ENCODE assay signal across 9 cellular contexts in the genomic region with DNA sequence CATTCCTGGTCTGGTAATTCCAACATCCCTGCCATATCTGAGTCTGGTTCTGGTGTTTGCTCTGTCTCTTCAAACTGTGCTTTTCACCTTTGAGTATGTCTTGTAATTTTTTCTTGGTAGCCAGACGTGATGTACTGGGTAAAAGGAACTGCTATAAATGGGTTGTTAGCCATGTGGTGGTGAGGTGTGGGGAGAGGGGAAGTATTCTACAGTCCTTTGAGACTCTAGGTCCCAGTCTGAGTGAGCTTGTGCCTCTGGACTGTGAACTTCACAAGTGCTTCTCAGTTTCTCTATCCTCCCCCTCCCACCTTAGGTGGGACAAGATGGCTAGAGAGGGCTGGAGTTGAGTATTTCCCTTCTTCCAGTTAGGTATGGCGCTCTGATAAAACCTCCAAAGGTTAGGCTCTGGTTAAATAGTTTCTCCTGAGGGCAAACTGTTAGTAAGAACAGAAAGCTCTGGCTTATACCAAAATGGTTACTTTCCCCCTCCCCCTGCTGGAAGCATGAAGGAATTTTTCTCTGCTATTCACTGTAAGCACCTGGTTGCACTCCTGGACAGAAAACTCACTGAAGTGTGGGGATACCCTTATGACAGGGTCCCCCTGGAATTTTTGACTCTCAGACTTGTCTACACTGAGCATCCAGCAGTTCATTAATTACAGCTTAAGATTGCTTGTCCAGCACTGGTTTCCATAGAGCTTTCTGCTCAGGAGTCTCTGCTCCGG.
DNase-seq lines count a peak whose midpoint lies in the region; ATAC-seq and TF ChIP-seq lines count a peak whose summit lies in the region.
"Had no signal": no experiment of that assay in that cellular context is flagged by ENCODE, and none has a peak within 500 bp of the region (broad histone marks: within the 10 kb centered on the region; RNA-seq: fewer than 3 reads in every experiment).

No MANE protein-coding gene starts in this region.

- H3K27ac Mint-ChIP-seq in immature natural killer cell: peak overlapping the region; percentile 46 to 84 (median 74)

- in situ Hi-C loops in Panc1 (cut with HindIII; ENCODE audit: low pct_unique_long_range_greater_than_20kb, low sequenced_read_pairs): no loop called here

- POLR2A ChIA-PET in AG04450 (lab: Yijun Ruan, JAX) (no interaction called here), Panc1 (lab: Charles Lee) (no interaction called here)

- no peak for ATAC-seq in Panc1
- no peak for ATAC-seq in HG02884 (IDR thresholded peaks at IDR 0.05; ENCODE audit: unreplicated experiment)

- TF ChIP-seq EP300 in stomach (IDR thresholded peaks at IDR 0.05): no peak

- H3K4me1 Mint-ChIP-seq in immature natural killer cell: peaks cover 55 to 56% of the 10 kb centered on the region in 2 donors

- peak; percentile 36 for TF ChIP-seq CTCF in AG04450 (IDR thresholded peaks at IDR 0.05; ENCODE audit: low read depth, low read length)
- 0 out of 2 replicates have a peak, but pooled peaks have one; percentile 26 for TF ChIP-seq CTCF in GM12875 (IDR thresholded peaks at IDR 0.05; ENCODE audit: borderline replicate concordance, insufficient read depth, low read depth, low read length)
- no peak; the same call in 1 of the 2 replicates for TF ChIP-seq CTCF in Panc1 (IDR thresholded peaks at IDR 0.05)
- peak in 2 of 7 experiments; percentile 10 to 13 for TF ChIP-seq CTCF in stomach (IDR thresholded peaks at IDR 0.05)

- H3K36me3 ChIP-seq in Panc1 (ENCODE audit: control insufficient read depth, insufficient read depth, low read length) (no peaks in the 10 kb centered on the region), stomach (no peaks in the 10 kb centered on the region), MG63 (no peaks in the 10 kb centered on the region)

- no peaks in the 10 kb centered on the region; the same call in 1 of the 2 replicates for H3K4me1 ChIP-seq in Panc1 (ENCODE audit: control insufficient read depth, insufficient read depth, low read length)
- H3K4me1 ChIP-seq in stomach: peaks cover 0 to 7% (median 0%) of the 10 kb centered on the region in 4 donors

- H3K9me3 ChIP-seq in AG04450 (ENCODE audit: control insufficient read depth, insufficient read depth, low read length) (no peaks in the 10 kb centered on the region; the same call in 1 of the 2 replicates), Panc1 (ENCODE audit: control insufficient read depth, insufficient read depth, low read depth, low read length) (no peaks in the 10 kb centered on the region), stomach (no peaks in the 10 kb centered on the region), MG63 (no peaks in the 10 kb centered on the region; the same call in 1 of the 2 replicates)

- H3K27me3 Mint-ChIP-seq in immature natural killer cell (ENCODE audit: low read depth in 3 of 3): peaks cover 0 to 6% (median 5%) of the 10 kb centered on the region in 3 donors

- DNase-seq in AG04450 (ENCODE audit: low read depth, low spot score) (no peak), Panc1 (ENCODE audit: low read depth, low spot score) (no peak), immature natural killer cell (peak in 1 of 3 donors; percentile 23), stomach (no peak), MG63 (no peak), NCI-H187 treated with DMSO at 0.1 percent for 48 hours (lab: John Stamatoyannopoulos, UW) (no peak)
- DNase-seq: NCI-H1105 had no signal

- intact Hi-C loops in Panc1 (cut with micrococcal nuclease; ENCODE audit: unreplicated experiment) (no loop called here), stomach (cut with DNase I; ENCODE audit: low total_unique reads) (no loop called here)

- CTCF ChIA-PET in AG04450 (lab: Charles Lee): no interaction called here
- CTCF ChIA-PET in Panc1 (lab: Charles Lee): interaction anchor here (0.7 kb wide), 1 partner anchor 106 kb away, joined by 3 read pairs; no protein-coding TSS in a partner anchor

- 84 to 89% (median 85%) methylated on average over 3 of the region's 3 CpGs for WGBS in stomach, 5 donors

- H3K27ac ChIP-seq in AG04450 (ENCODE audit: low read depth, low read length) (no peak overlapping the region), Panc1 (ENCODE audit: low read length) (peak overlapping the region; percentile 5; the same call in 1 of the 2 replicates), stomach (no peak overlapping the region)

- no peak for TF ChIP-seq POLR2A in stomach (IDR thresholded peaks at IDR 0.05)

- H3K4me3 ChIP-seq in AG04450 (ENCODE audit: low read depth, low read length): no peak overlapping the region
- no peak overlapping the region for H3K4me3 ChIP-seq in GM12875 (ENCODE audit: low read depth, low read length)
- no peak overlapping the region for H3K4me3 ChIP-seq in Panc1 (ENCODE audit: low read depth in 2 of 2, low read length in 2 of 2)
- no peak overlapping the region for H3K4me3 ChIP-seq in stomach
- no peak overlapping the region for H3K4me3 ChIP-seq in MG63

- H3K9me3 Mint-ChIP-seq in immature natural killer cell: no peaks in the 10 kb centered on the region

- H3K36me3 Mint-ChIP-seq in immature natural killer cell: no peaks in the 10 kb centered on the region

- H3K27me3 ChIP-seq in AG04450 (ENCODE audit: control insufficient read depth, insufficient read depth, low read length): no peaks in the 10 kb centered on the region
- H3K27me3 ChIP-seq in Panc1 (ENCODE audit: control insufficient read depth, insufficient read depth, low read length): no peaks in the 10 kb centered on the region
- H3K27me3 ChIP-seq in stomach: no peaks in the 10 kb centered on the region
- H3K27me3 ChIP-seq in MG63: no peaks in the 10 kb centered on the region

- BruUV-seq in Panc1 (replicated peaks; lab: Mats Ljungman, UMichigan): no TSS peak

- H3K4me3 Mint-ChIP-seq in immature natural killer cell: peak overlapping the region in 1 of 5 donors; percentile 5
